Comparison of ENCODE assay signal across 2 cellular contexts in genomic region chr9:6149315-6149714, GRCh38.
TF ChIP-seq lines count a peak whose summit lies in the region.

No MANE protein-coding gene starts in this region.

TF ChIP-seq in GM23338, 12 proteins besides CTCF, POLR2A, EP300 and RAD21 (continued from another document):
- TF ChIP-seq REST (IDR thresholded peaks at IDR 0.05; ENCODE audit: unreplicated experiment) (no peak), EZH2phosphoT487 (IDR thresholded peaks at IDR 0.05; ENCODE audit: unreplicated experiment) (no peak), EZH2 (IDR thresholded peaks at IDR 0.05; ENCODE audit: low read depth, unreplicated experiment) (no peak), ZNF462 (CRISPR knock-in tag; IDR thresholded peaks at IDR 0.05) (no peak), JUNB (IDR thresholded peaks at IDR 0.05; ENCODE audit: unreplicated experiment) (no peak), ETS1 (IDR thresholded peaks at IDR 0.05) (no peak), ZNF114 (CRISPR knock-in tag; IDR thresholded peaks at IDR 0.05) (no peak), NANOG (IDR thresholded peaks at IDR 0.05; ENCODE audit: borderline replicate concordance) (no peak)
TF ChIP-seq in GM23338: peak in this region for 0.

TF ChIP-seq in endothelial cell of umbilical vein, 7 proteins besides CTCF, POLR2A, EP300 and RAD21 (continued from another document):
- TF ChIP-seq MAX (IDR thresholded peaks at IDR 0.05; ENCODE audit: insufficient read depth, insufficient read length): no peak
